Comparison of ENCODE assay signal across 8 cellular contexts in the genomic region with DNA sequence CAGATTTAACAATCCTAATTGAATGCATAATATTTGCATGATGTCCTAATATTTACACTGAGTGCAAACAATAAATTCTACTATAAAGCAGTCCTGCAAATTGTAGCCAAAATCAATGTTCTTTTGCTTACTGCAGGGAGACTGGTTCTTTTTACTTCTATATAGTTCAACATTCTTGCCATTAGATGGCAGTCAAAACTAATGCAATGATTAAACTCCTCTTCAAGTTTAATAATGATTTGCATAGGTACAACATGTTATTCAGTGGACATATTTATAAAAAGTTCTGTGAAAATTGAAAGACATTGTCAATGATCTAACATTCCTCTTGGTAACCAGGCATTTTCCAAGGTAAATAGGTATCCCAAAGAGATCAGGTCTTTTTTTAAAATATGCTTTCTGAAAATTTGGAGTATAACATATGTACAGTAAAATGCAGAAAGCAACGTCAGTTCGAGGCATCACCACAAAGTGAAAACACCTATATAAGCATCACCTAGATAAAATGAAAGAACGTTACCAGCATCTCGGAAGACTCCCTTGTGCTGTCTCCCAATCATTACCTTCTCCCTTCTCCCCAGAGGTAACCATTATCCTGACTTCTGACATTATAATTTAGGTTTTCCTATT. TPM values are rescaled to one million over a fixed set of nuclear protein-coding genes. Genes with fewer than 3 reads are reported as not detected.
A peak's percentile ranks its signal among the peaks of the same experiment; 100 is the strongest.
DNase-seq lines count a peak whose midpoint lies in the region; ATAC-seq and TF ChIP-seq lines count a peak whose summit lies in the region.

No MANE protein-coding gene starts in this region.

- peak; percentile 27 to 85 (median 56) for TF ChIP-seq CTCF in thyroid gland (IDR thresholded peaks at IDR 0.05)

- no peaks in the 10 kb centered on the region for H3K9me3 ChIP-seq in thyroid gland

- 62 to 64% methylated on average over 4 of the region's 4 CpGs for WGBS in thyroid gland, 2 donors

- no peak overlapping the region for H3K4me3 ChIP-seq in thyroid gland (replicated peaks in 1 of 3)

- H3K27me3 ChIP-seq in thyroid gland = no peaks in the 10 kb centered on the region

- H3K36me3 ChIP-seq in thyroid gland = no peaks in the 10 kb centered on the region

- no peaks in the 10 kb centered on the region for H3K4me1 ChIP-seq in thyroid gland

- intact Hi-C loops in thyroid gland (cut with DNase I) = loop anchor here (5.0 to 10.0 kb wide), 2 partner anchors 189 to 377 kb away; no protein-coding TSS in a partner anchor

- DNase-seq in AG08395 (ENCODE audit: low spot score) (peak; percentile 74), NCI-H2196 (lab: John Stamatoyannopoulos, UW; ENCODE audit: unreplicated experiment) (peak; percentile 68), astrocyte of the hippocampus (ENCODE audit: low read depth, low spot score) (peak; percentile 61), inferior parietal cortex (ENCODE audit: extremely low spot score) (peak; percentile 78), thyroid gland (no peak)
- DNase-seq in stimulated activated CD4-positive, alpha-beta T cell treated with anti-CD3 and anti-CD28 coated beads, Interleukin-2, amount 100 ng/mL, for 24 hours = no peak
- DNase-seq in effector CD4-positive, alpha-beta T cell = no peak

- peak; percentile 61 for ATAC-seq in GM19351 (IDR thresholded peaks at IDR 0.05; ENCODE audit: unreplicated experiment)

- no peak overlapping the region for H3K27ac ChIP-seq in thyroid gland

- TF ChIP-seq POLR2A in thyroid gland (IDR thresholded peaks at IDR 0.05) = no peak

RNA-seq across cellular contexts. Expression of a gene that starts 9.8 kb away (rescaled TPM):
- 10 to 100 TPM; 68.7 to 86.0 (median 72.9) TPM for total RNA-seq in thyroid gland

Comparison
In these comparisons a context has a peak if more than half of its experiments do, and no peak if none do; other contexts are left out.
1. DNase-seq: peak in AG08395 (single experiment), NCI-H2196 (single experiment), astrocyte of the hippocampus (single experiment) and inferior parietal cortex (single experiment); none in thyroid gland (0 of 2), stimulated activated CD4-positive, alpha-beta T cell treated with anti-CD3 and anti-CD28 coated beads, Interleukin-2, amount 100 ng/mL, for 24 hours (0 of 2) and effector CD4-positive, alpha-beta T cell (single experiment).